9 cellular contexts compared by ENCODE assay signal in genomic region chr6:151390276-151391020, GRCh38. TPM values are rescaled to one million over a fixed set of nuclear protein-coding genes. Genes with fewer than 3 reads are reported as not detected.
A peak's percentile ranks its signal among the peaks of the same experiment; 100 is the strongest.
DNase-seq lines count a peak whose midpoint lies in the region; ATAC-seq, FAIRE-seq and TF ChIP-seq lines count a peak whose summit lies in the region.
"Had no signal": no experiment of that assay in that cellular context is flagged by ENCODE, and none has a peak within 500 bp of the region (broad histone marks: within the 10 kb centered on the region; RNA-seq: fewer than 3 reads in every experiment).

No MANE protein-coding gene starts in this region.

- DNase-seq in NCI-H69 (lab: John Stamatoyannopoulos, UW) = peak; percentile 99
- DNase-seq in activated CD4-positive, alpha-beta T cell treated with anti-CD3 and anti-CD28 coated beads, Interleukin-2, amount 50 U/mL, for 24 hours (ENCODE audit: low read depth in 1 of 2, low spot score in 1 of 2) = peak; percentile 95
- DNase-seq in HepG2 (ENCODE audit: low spot score) = peak; percentile 99
- peak; percentile 96 to 97 for DNase-seq in stimulated activated CD4-positive, alpha-beta T cell treated with anti-CD3 and anti-CD28 coated beads, Interleukin-2, amount 100 ng/mL, for 48 hours

- peaks cover 38% of the 10 kb centered on the region for H3K4me1 Mint-ChIP-seq in dendritic cell treated with granulocyte-macrophage colony-stimulating factor and Interleukin-4, amounts not matched to agents 40 ng/mL and 50 ng/mL, for 4 days (ENCODE audit: low read depth)

- peaks cover 47% of the 10 kb centered on the region for H3K36me3 Mint-ChIP-seq in dendritic cell treated with granulocyte-macrophage colony-stimulating factor and Interleukin-4, amounts not matched to agents 40 ng/mL and 50 ng/mL, for 4 days (ENCODE audit: low read depth)

- H3K27me3 Mint-ChIP-seq in dendritic cell treated with granulocyte-macrophage colony-stimulating factor and Interleukin-4, amounts not matched to agents 40 ng/mL and 50 ng/mL, for 4 days = no peaks in the 10 kb centered on the region

- peak overlapping the region; percentile 95 to 100 (median 99) for H3K27ac ChIP-seq in BLaER1 treated with 17β-estradiol and CSF1 and Interleukin-3, amounts not matched to agents 10 nM and 100 nM
- peak overlapping the region; percentile 99 for H3K27ac ChIP-seq in HepG2 (ENCODE audit: extremely low read length, insufficient read depth, low read length)

- CTCF ChIA-PET in HepG2 (lab: Yijun Ruan, JAX; ENCODE audit: low intra/inter-chr PET ratio, low total read pairs) = no interaction called here

- FAIRE-seq in HepG2 (lab: Jason Lieb, UNC) = peak; percentile 32
- FAIRE-seq: endometrium had no signal

- H3K4me3 Mint-ChIP-seq in dendritic cell treated with granulocyte-macrophage colony-stimulating factor and Interleukin-4, amounts not matched to agents 40 ng/mL and 50 ng/mL, for 4 days = peak overlapping the region; percentile 90

- H3K79me2 ChIP-seq in HepG2 (ENCODE audit: insufficient read depth, low read length) = peaks cover 75% of the 10 kb centered on the region

- H4K20me1 ChIP-seq in BLaER1 treated with 17β-estradiol and CSF1 and Interleukin-3, amounts not matched to agents 10 nM and 100 nM = peaks cover 37 to 78% (median 46%) of the 10 kb centered on the region in 11 experiments
- H4K20me1 ChIP-seq in HepG2 (ENCODE audit: insufficient read depth, low read length) = peaks cover 28% of the 10 kb centered on the region

- in situ Hi-C loops in HepG2 (cut with HindIII; ENCODE audit: extremely low pct_ligation_motif_present, low pct_unique_long_range_greater_than_20kb) = no loop called here

- no peak; a peak in 1 of 4 replicates for TF ChIP-seq EP300 in HepG2 (IDR thresholded peaks at IDR 0.05; ENCODE audit: low read depth in 2 of 2, low read length in 2 of 2)
- TF ChIP-seq EP300 in HepG2 (CRISPR knock-in tag; IDR thresholded peaks at IDR 0.05; ENCODE audit: borderline replicate concordance) = 0 out of 2 replicates have a peak, but pooled peaks have one; percentile 42

- no peaks in the 10 kb centered on the region for H3K9me3 Mint-ChIP-seq in dendritic cell treated with granulocyte-macrophage colony-stimulating factor and Interleukin-4, amounts not matched to agents 40 ng/mL and 50 ng/mL, for 4 days

- peaks cover 4 to 40% (median 25%) of the 10 kb centered on the region in 11 experiments; a peak in 17 of 22 replicates for H3K36me3 ChIP-seq in BLaER1 treated with 17β-estradiol and CSF1 and Interleukin-3, amounts not matched to agents 10 nM and 100 nM
- peaks cover 0 to 1% of the 10 kb centered on the region in 2 experiments; a peak in 1 of 5 replicates for H3K36me3 ChIP-seq in HepG2 (replicated peaks in 1 of 2; ENCODE audit: control insufficient read depth in 1 of 2, insufficient read depth in 2 of 2, low read length in 2 of 2)

- H2AFZ ChIP-seq in HepG2 (ENCODE audit: low read length) = no peak overlapping the region

- peak overlapping the region; percentile 97 for H3K27ac Mint-ChIP-seq in dendritic cell treated with granulocyte-macrophage colony-stimulating factor and Interleukin-4, amounts not matched to agents 40 ng/mL and 50 ng/mL, for 4 days

- intact Hi-C loops in dendritic cell treated with granulocyte-macrophage colony-stimulating factor and Interleukin-4, amounts not matched to agents 40 ng/mL and 50 ng/mL, for 4 days (cut with micrococcal nuclease) = loop anchor here (1.0 to 5.0 kb wide), 2 partner anchors 62 to 1643 kb away; partner anchors contain the start of genes NUP43, PCMT1 and RMND1
- intact Hi-C loops in HepG2 (cut with micrococcal nuclease; ENCODE audit: unreplicated experiment) = loop anchor here (2.0 to 10.0 kb wide), 3 partner anchors 16 to 1594 kb away; partner anchors contain the start of genes FBXO5 and RMND1

- ATAC-seq in GM19372 (IDR thresholded peaks at IDR 0.05; ENCODE audit: low read depth, unreplicated experiment) = peak; percentile 66
- ATAC-seq in HG03521 (IDR thresholded peaks at IDR 0.05; ENCODE audit: unreplicated experiment) = peak; percentile 69
- peak; percentile 85 for ATAC-seq in HepG2

- POLR2A ChIA-PET in HepG2 (lab: Yijun Ruan, JAX) = interaction anchor here (0.6 to 2.5 kb wide), 18 partner anchors 10 to 589 kb away, joined by 3 to 22 read pairs (median 3); partner anchors contain the start of gene RMND1

- no peaks in the 10 kb centered on the region for H3K9me3 ChIP-seq in BLaER1 treated with 17β-estradiol and CSF1 and Interleukin-3, amounts not matched to agents 10 nM and 100 nM (replicated peaks in 1 of 11)
- no peaks in the 10 kb centered on the region for H3K9me3 ChIP-seq in HepG2 (ENCODE audit: low read length)

- under 1% methylated on average over 54 of the region's 105 CpGs for WGBS in HepG2 (ENCODE audit: low lambda C conversion rate)

- H3K9ac ChIP-seq in BLaER1 treated with 17β-estradiol and CSF1 and Interleukin-3, amounts not matched to agents 10 nM and 100 nM = peak overlapping the region; percentile 98 to 100 (median 99)
- peak overlapping the region; percentile 98 for H3K9ac ChIP-seq in HepG2 (ENCODE audit: insufficient read depth, low read depth, low read length)

- peak overlapping the region; percentile 92 to 99 (median 97) for H3K4me3 ChIP-seq in BLaER1 treated with 17β-estradiol and CSF1 and Interleukin-3, amounts not matched to agents 10 nM and 100 nM
- H3K4me3 ChIP-seq in HepG2 (replicated peaks in 1 of 3; ENCODE audit: insufficient read depth in 1 of 3, low read depth in 2 of 3, low read length in 3 of 3) = peak overlapping the region; percentile 91 to 98 (median 94); a peak in 4 of 6 replicates

- H3K4me2 ChIP-seq in BLaER1 treated with 17β-estradiol and CSF1 and Interleukin-3, amounts not matched to agents 10 nM and 100 nM = peak overlapping the region in 3 of 11 experiments; percentile 76 to 94 (median 94); a peak in 2 of 22 replicates
- H3K4me2 ChIP-seq in HepG2 (ENCODE audit: low read depth, low read length) = peak overlapping the region; percentile 52; the same call in 1 of the 2 replicates

- no TSS peak for BruUV-seq in HepG2 (replicated peaks; lab: Mats Ljungman, UMichigan)

- TF ChIP-seq RAD21 in HepG2 (CRISPR knock-in tag; IDR thresholded peaks at IDR 0.05) = no peak

- H3K4me1 ChIP-seq in BLaER1 treated with 17β-estradiol and CSF1 and Interleukin-3, amounts not matched to agents 10 nM and 100 nM = peaks cover 31 to 62% (median 42%) of the 10 kb centered on the region in 10 experiments
- peaks cover 50% of the 10 kb centered on the region for H3K4me1 ChIP-seq in HepG2 (ENCODE audit: insufficient read depth, low read length)

- TF ChIP-seq CTCF in HepG2 (CRISPR knock-in tag; IDR thresholded peaks at IDR 0.05) = 0 out of 2 replicates have a peak, but pooled peaks have one; percentile 29

- peak; percentile 77 to 83 for TF ChIP-seq POLR2A in HepG2 (IDR thresholded peaks at IDR 0.05; ENCODE audit: insufficient read depth in 1 of 2, low read depth in 2 of 2, low read length in 2 of 2)

- no peaks in the 10 kb centered on the region for H3K27me3 ChIP-seq in BLaER1 treated with 17β-estradiol and CSF1 and Interleukin-3, amounts not matched to agents 10 nM and 100 nM
- no peaks in the 10 kb centered on the region; a peak in 1 of 5 replicates for H3K27me3 ChIP-seq in HepG2 (ENCODE audit: control insufficient read depth in 1 of 2, insufficient read depth in 2 of 2, low read length in 2 of 2)

TF ChIP-seq in HepG2, 621 proteins besides CTCF, POLR2A, EP300 and RAD21 (continues in another document):
- TF ChIP-seq CEBPB (IDR thresholded peaks at IDR 0.05; ENCODE audit: borderline replicate concordance, low read depth, low read length) (peak; percentile 38; the same call in 1 of the 2 replicates), MXI1 (IDR thresholded peaks at IDR 0.05; ENCODE audit: borderline replicate concordance, low read depth, low read length) (peak; percentile 87; the same call in 2 of the 3 replicates), KLF6 (CRISPR knock-in tag; IDR thresholded peaks at IDR 0.05) (peak; percentile 88), ZNF296 (CRISPR knock-in tag; conservative IDR thresholded peaks at IDR 0.05) (no peak), ZNF7 (CRISPR knock-in tag; IDR thresholded peaks at IDR 0.05) (no peak), NR1H2 (CRISPR knock-in tag; IDR thresholded peaks at IDR 0.05; ENCODE audit: borderline replicate concordance, low read depth) (no peak), HNRNPLL (IDR thresholded peaks at IDR 0.05; ENCODE audit: low read depth, low read length, poor library complexity, severe bottlenecking) (peak; percentile 93), ZNF788 (CRISPR knock-in tag; IDR thresholded peaks at IDR 0.05; ENCODE audit: borderline replicate concordance) (peak; percentile 86), ZNF563 (CRISPR knock-in tag; IDR thresholded peaks at IDR 0.05) (peak; percentile 83; the same call in 1 of the 2 replicates), ZNF749 (CRISPR knock-in tag; IDR thresholded peaks at IDR 0.05; ENCODE audit: borderline replicate concordance) (peak; percentile 78; the same call in 1 of the 2 replicates), ONECUT2 (CRISPR knock-in tag; IDR thresholded peaks at IDR 0.05) (no peak), NRL (CRISPR knock-in tag; IDR thresholded peaks at IDR 0.05; ENCODE audit: borderline replicate concordance) (no peak)

RNA-seq across cellular contexts. Expression of gene ZBTB2, which starts 0.9 kb away (rescaled TPM):
- 22.8 and 31.7 TPM in 2 replicates for total RNA-seq in HepG2 (2016; rRNA removed; fragmentation: Illumina TruSeq; extraction: Trizol)
- total RNA-seq in HepG2 (2016; cell fraction: cytosol; rRNA removed; fragmentation: Illumina TruSeq; extraction: Trizol; ENCODE audit: low read depth) = 5.4 and 6.1 TPM in 2 replicates
- 21.6 and 29.6 TPM in 2 replicates for total RNA-seq in HepG2 (2016; cell fraction: insoluble cytoplasmic fraction; rRNA removed; fragmentation: Illumina TruSeq; extraction: Trizol)
- 27.6 and 30.8 TPM in 2 replicates for total RNA-seq in HepG2 (2016; cell fraction: membrane; rRNA removed; fragmentation: Illumina TruSeq; extraction: Trizol)
- total RNA-seq in HepG2 (2016; cell fraction: nucleus; rRNA removed; fragmentation: Illumina TruSeq; extraction: Trizol) = 14.1 and 16.0 TPM in 2 replicates
- polyA plus RNA-seq in HepG2 (2011; rRNA removed) = 14.6 and 15.4 TPM in 2 replicates
- 11.6 and 14.4 TPM in 2 replicates for polyA plus RNA-seq in HepG2 (2011; cell fraction: cytosol; rRNA removed)
- polyA plus RNA-seq in HepG2 (2011; cell fraction: nucleus; rRNA removed) = 6.0 TPM in 2 replicates
- 11.5 and 17.2 TPM in 2 replicates for polyA plus RNA-seq in HepG2 (2012)
- polyA plus RNA-seq in HepG2 (2016; cell fraction: cytosol; fragmentation: Illumina TruSeq; extraction: Trizol; ENCODE audit: low read depth) = 7.3 and 8.3 TPM in 2 replicates
- polyA plus RNA-seq in HepG2 (2016; cell fraction: insoluble cytoplasmic fraction; fragmentation: Illumina TruSeq; extraction: Trizol; ENCODE audit: low read depth) = 41.7 and 43.1 TPM in 2 replicates
- 28.7 and 33.3 TPM in 2 replicates for polyA plus RNA-seq in HepG2 (2016; cell fraction: membrane; fragmentation: Illumina TruSeq; extraction: Trizol; ENCODE audit: low read depth)
- 22.9 and 24.0 TPM in 2 replicates for polyA plus RNA-seq in HepG2 (2016; cell fraction: nucleus; fragmentation: Illumina TruSeq; extraction: Trizol; ENCODE audit: insufficient read depth, low read depth)
- 23.7 and 29.2 TPM in 2 replicates for polyA minus RNA-seq in HepG2 (2011; rRNA and poly(A)+ RNA removed; ENCODE audit: low replicate concordance)
- 9.8 and 10.0 TPM in 2 replicates for polyA minus RNA-seq in HepG2 (2011; cell fraction: cytosol; rRNA and poly(A)+ RNA removed)
- 6.3 and 6.7 TPM in 2 replicates for polyA minus RNA-seq in HepG2 (2011; cell fraction: nucleus; rRNA and poly(A)+ RNA removed)

Comparison
In these comparisons a context has a peak if more than half of its experiments do, and no peak if none do; other contexts are left out.
1. Peak in every context shown above with its lines: DNase-seq, ATAC-seq, H3K4me3 ChIP-seq and H3K27ac ChIP-seq.